23 cellular contexts compared by ENCODE assay signal in genomic region chr9:89323257-89323841, GRCh38. TPM values are rescaled to one million over a fixed set of nuclear protein-coding genes. Genes with fewer than 3 reads are reported as not detected.
A peak's percentile ranks its signal among the peaks of the same experiment; 100 is the strongest.
DNase-seq lines count a peak whose midpoint lies in the region; ATAC-seq, FAIRE-seq and TF ChIP-seq lines count a peak whose summit lies in the region.
"Had no signal": no experiment of that assay in that cellular context is flagged by ENCODE, and none has a peak within 500 bp of the region (broad histone marks: within the 10 kb centered on the region; RNA-seq: fewer than 3 reads in every experiment).

No MANE protein-coding gene starts in this region.

- H3K27me3 ChIP-seq in CD4-positive, alpha-beta T cell (ENCODE audit: control insufficient read depth, insufficient read depth, low read length), result no peaks in the 10 kb centered on the region
- H3K27me3 ChIP-seq in stomach (no peaks in the 10 kb centered on the region), pancreas (no peaks in the 10 kb centered on the region)
- H3K27me3 ChIP-seq: heart left ventricle, ovary, Peyer's patch, suprapubic skin had no signal

- H3K4me3 Mint-ChIP-seq in CD4-positive, alpha-beta T cell, result peak overlapping the region; percentile 13
- H3K4me3 Mint-ChIP-seq in activated naive CD8-positive, alpha-beta T cell, result no peak overlapping the region
- no peak overlapping the region for H3K4me3 Mint-ChIP-seq in immature natural killer cell
- H3K4me3 Mint-ChIP-seq: activated B cell treated with CpG ODN at 0.5 μM for 24 hours, mesothelial cell of epicardium had no signal

- H3K27ac Mint-ChIP-seq in CD4-positive, alpha-beta T cell, result peak overlapping the region; percentile 67
- H3K27ac Mint-ChIP-seq in activated naive CD8-positive, alpha-beta T cell, result peak overlapping the region; percentile 67
- H3K27ac Mint-ChIP-seq in immature natural killer cell, result peak overlapping the region in 4 of 6 donors; percentile 4 to 54 (median 36)
- H3K27ac Mint-ChIP-seq: activated B cell treated with CpG ODN at 0.5 μM for 24 hours, mesothelial cell of epicardium had no signal

- no peak for FAIRE-seq in pancreas (lab: Jason Lieb, UNC)
- no peak for FAIRE-seq in D721Med (lab: Jason Lieb, UNC)
- FAIRE-seq: keratinocyte had no signal

- ATAC-seq in CD4-positive, alpha-beta T cell (ENCODE audit: poor library complexity), result no peak
- no peak for ATAC-seq in pancreas
- ATAC-seq: HCT116, heart left ventricle had no signal

- WGBS in stomach, 5 donors, result 54 to 66% (median 56%) methylated on average over 4 of the region's 4 CpGs
- WGBS in pancreas, 2 donors, result 44 to 47% methylated on average over 4 of the region's 4 CpGs

- no peaks in the 10 kb centered on the region for H3K9me3 ChIP-seq in CD4-positive, alpha-beta T cell (ENCODE audit: control insufficient read depth, low read length)
- H3K9me3 ChIP-seq in stomach (no peaks in the 10 kb centered on the region), pancreas (no peaks in the 10 kb centered on the region)
- H3K9me3 ChIP-seq: heart left ventricle, ovary, Peyer's patch, suprapubic skin had no signal

- no peak for TF ChIP-seq EP300 in stomach (IDR thresholded peaks at IDR 0.05)

- no peaks in the 10 kb centered on the region for H3K9me3 Mint-ChIP-seq in CD4-positive, alpha-beta T cell
- no peaks in the 10 kb centered on the region for H3K9me3 Mint-ChIP-seq in activated naive CD8-positive, alpha-beta T cell (ENCODE audit: low read depth)
- no peaks in the 10 kb centered on the region for H3K9me3 Mint-ChIP-seq in immature natural killer cell
- H3K9me3 Mint-ChIP-seq: activated B cell treated with CpG ODN at 0.5 μM for 24 hours, mesothelial cell of epicardium had no signal

- POLR2A ChIA-PET in CD4-positive, alpha-beta T cell (lab: Charles Lee), result interaction anchor here (0.8 kb wide), 1 partner anchor 13 kb away, joined by 3 read pairs; no protein-coding TSS in a partner anchor

- H3K27ac ChIP-seq in CD4-positive, alpha-beta T cell (ENCODE audit: low read depth, low read length), result no peak overlapping the region
- H3K27ac ChIP-seq in stomach (no peak overlapping the region), pancreas (no peak overlapping the region)
- H3K27ac ChIP-seq: heart left ventricle, ovary, Peyer's patch, suprapubic skin had no signal

- H3K27me3 Mint-ChIP-seq in CD4-positive, alpha-beta T cell, result no peaks in the 10 kb centered on the region
- H3K27me3 Mint-ChIP-seq in activated naive CD8-positive, alpha-beta T cell, result no peaks in the 10 kb centered on the region
- H3K27me3 Mint-ChIP-seq in immature natural killer cell (ENCODE audit: low read depth in 3 of 3), result peaks cover 0 to 7% (median 5%) of the 10 kb centered on the region in 3 donors
- H3K27me3 Mint-ChIP-seq: activated B cell treated with CpG ODN at 0.5 μM for 24 hours had no signal

- intact Hi-C loops in CD4-positive, alpha-beta T cell (cut with DNase I, micrococcal nuclease), result loop anchor here in 1 of 2 experiments (5.0 kb wide), 1 partner anchor 79 kb away; no protein-coding TSS in a partner anchor
- intact Hi-C loops in stomach (cut with DNase I; ENCODE audit: low total_unique reads), result loop anchor here (10.0 kb wide), 1 partner anchor 231 kb away; no protein-coding TSS in a partner anchor
- intact Hi-C loops in pancreas (cut with DNase I), result no loop called here

- H3K36me3 Mint-ChIP-seq in CD4-positive, alpha-beta T cell (ENCODE audit: low read depth), result peaks cover 90% of the 10 kb centered on the region
- peaks cover 5% of the 10 kb centered on the region for H3K36me3 Mint-ChIP-seq in activated naive CD8-positive, alpha-beta T cell
- peaks cover 0 to 5% (median 3%) of the 10 kb centered on the region in 3 donors for H3K36me3 Mint-ChIP-seq in immature natural killer cell

- H3K4me1 Mint-ChIP-seq in CD4-positive, alpha-beta T cell (ENCODE audit: low read depth), result peaks cover 69% of the 10 kb centered on the region
- H3K4me1 Mint-ChIP-seq in activated naive CD8-positive, alpha-beta T cell (ENCODE audit: low read depth), result peaks cover 67% of the 10 kb centered on the region
- H3K4me1 Mint-ChIP-seq in immature natural killer cell, result peaks cover 38 to 75% of the 10 kb centered on the region in 2 donors

- no peak for TF ChIP-seq CTCF in CD4-positive, alpha-beta T cell (IDR thresholded peaks at IDR 0.05)
- no peak for TF ChIP-seq CTCF in stomach (IDR thresholded peaks at IDR 0.05)
- TF ChIP-seq CTCF in pancreas (IDR thresholded peaks at IDR 0.05), result no peak
- no peak for TF ChIP-seq CTCF in D721Med (IDR thresholded peaks at IDR 0.05; ENCODE audit: insufficient read depth, missing control alignments)

- no peak for DNase-seq in CD4-positive, alpha-beta T cell
- DNase-seq in EH (ENCODE audit: low read depth) (peak; percentile 13), immature natural killer cell (no peak), stomach (no peak), HT-29 (ENCODE audit: low spot score) (no peak), pancreas (no peak), D721Med (ENCODE audit: insufficient read length, low spot score) (no peak)
- DNase-seq: activated B cell treated with CpG ODN at 0.5 μM for 24 hours; activated CD8-positive, alpha-beta memory T cell treated with anti-CD3 and anti-CD28 coated beads, Interleukin-2, amount 50 U/mL, for 48 hours; anterior cingulate cortex; heart left ventricle; Karpas-422; NCI-H187; NCI-H524; stimulated activated CD4-positive, alpha-beta T cell treated with anti-CD3 and anti-CD28 coated beads, Interleukin-12 subunit alpha, Interleukin-12 subunit beta, amount 100 ng/mL, for 4 hours; SW 1271 had no signal

- peaks cover 20 to 63% (median 39%) of the 10 kb centered on the region in 4 donors for H3K4me1 ChIP-seq in stomach
- peaks cover 13 to 29% (median 13%) of the 10 kb centered on the region in 3 donors for H3K4me1 ChIP-seq in pancreas

- H3K4me3 ChIP-seq in stomach, result no peak overlapping the region
- H3K4me3 ChIP-seq in pancreas, result no peak overlapping the region
- H3K4me3 ChIP-seq: heart left ventricle, ovary, Peyer's patch, suprapubic skin had no signal

- CTCF ChIA-PET in CD4-positive, alpha-beta T cell (lab: Charles Lee), result no interaction called here

- TF ChIP-seq POLR2A in stomach (IDR thresholded peaks at IDR 0.05), result no peak

- peaks cover 14 to 46% (median 38%) of the 10 kb centered on the region in 4 donors for H3K36me3 ChIP-seq in stomach
- H3K36me3 ChIP-seq in pancreas, result peaks cover 0 to 17% (median 0%) of the 10 kb centered on the region in 3 donors
- H3K36me3 ChIP-seq: ovary had no signal

RNA-seq across cellular contexts. Expression of gene SECISBP2, which starts 5.0 kb away (rescaled TPM):
- 100 to 1,000 TPM; 109 to 112 TPM for total RNA-seq in CD4-positive, alpha-beta T cell
- polyA plus RNA-seq in immature natural killer cell (10 to 100 TPM in 1 of 3 donors, 1 to 10 TPM in 2; 3.9 to 16.4 (median 9.7) TPM), stomach (10 to 100 TPM; 18.1 to 19.6 (median 18.5) TPM), pancreas (10 to 100 TPM; 30.7 to 41.1 TPM)
- total RNA-seq in stomach (100 to 1,000 TPM in 2 of 5 donors, 10 to 100 TPM in 3; 56.8 to 136 (median 86.6) TPM), pancreas (10 to 100 TPM; 23.4 to 31.0 (median 29.3) TPM)
- total RNA-seq in HT-29 (2014; rRNA removed; shearing (Covaris generic)), result 26.8 and 29.2 TPM in 2 replicates

RNA-seq across cellular contexts. Expression of gene CKS2, which starts 12.4 kb away (rescaled TPM):
- total RNA-seq in CD4-positive, alpha-beta T cell, result 1 to 10 TPM; 5.6 to 6.9 TPM
- polyA plus RNA-seq in immature natural killer cell (10 to 100 TPM; 34.4 to 48.9 (median 45.9) TPM), stomach (10 to 100 TPM; 43.5 to 84.0 (median 76.6) TPM), pancreas (1 to 10 TPM; 3.2 to 3.9 TPM)
- total RNA-seq in stomach (10 to 100 TPM in 2 of 5 donors, 1 to 10 TPM in 1, not detected in 2; 1.4 to 34.7 (median 25.4) TPM), pancreas (1 to 10 TPM in 4 of 6 donors, under 1 TPM in 2; 0.83 to 4.1 (median 2.2) TPM)
- 139 and 145 TPM in 2 replicates for total RNA-seq in HT-29 (2014; rRNA removed; shearing (Covaris generic))
